13 cellular contexts compared by ENCODE assay signal in genomic region chr2:181072486-181072885, GRCh38.
A peak's percentile ranks its signal among the peaks of the same experiment; 100 is the strongest.
DNase-seq lines count a peak whose midpoint lies in the region; ATAC-seq lines count a peak whose summit lies in the region.
"Had no signal": no experiment of that assay in that cellular context is flagged by ENCODE, and none has a peak within 500 bp of the region (broad histone marks: within the 10 kb centered on the region; RNA-seq: fewer than 3 reads in every experiment).

No MANE protein-coding gene starts in this region.

- H3K36me3 Mint-ChIP-seq in activated T-cell treated with anti-CD3 and anti-CD28 coated beads, Interleukin-2, amount 50 U/mL, for 72 hours (ENCODE audit: insufficient read depth in 2 of 2), result no peaks in the 10 kb centered on the region

- no peaks in the 10 kb centered on the region for H3K9me3 Mint-ChIP-seq in activated T-cell treated with anti-CD3 and anti-CD28 coated beads, Interleukin-2, amount 50 U/mL, for 72 hours
- H3K9me3 Mint-ChIP-seq: activated CD4-positive, alpha-beta T cell treated with anti-CD3 and anti-CD28 coated beads, Interleukin-2, amount 10 ng/mL, durations not matched to agents 7 days and 5 days had no signal

- peak overlapping the region; percentile 35 for H3K27ac Mint-ChIP-seq in activated T-cell treated with anti-CD3 and anti-CD28 coated beads, Interleukin-2, amount 50 U/mL, for 72 hours
- H3K27ac Mint-ChIP-seq: activated CD4-positive, alpha-beta T cell treated with anti-CD3 and anti-CD28 coated beads, Interleukin-2, amount 10 ng/mL, durations not matched to agents 7 days and 5 days had no signal

- H3K4me3 Mint-ChIP-seq in activated T-cell treated with anti-CD3 and anti-CD28 coated beads, Interleukin-2, amount 50 U/mL, for 72 hours, result no peak overlapping the region
- H3K4me3 Mint-ChIP-seq: activated CD4-positive, alpha-beta T cell treated with anti-CD3 and anti-CD28 coated beads, Interleukin-2, amount 10 ng/mL, durations not matched to agents 7 days and 5 days had no signal

- DNase-seq in activated T-cell treated with anti-CD3 and anti-CD28 coated beads, Interleukin-2, amount 50 U/mL, for 72 hours, result no peak
- DNase-seq in activated T-cell treated with anti-CD3 and anti-CD28 coated beads for 4 hours (no peak), NOMO-1 treated with DMSO at 0.1 percent for 48 hours (lab: John Stamatoyannopoulos, UW; ENCODE audit: unreplicated experiment) (peak; percentile 86), fibroblast of gingiva (ENCODE audit: low read depth) (peak; percentile 7), NCI-H2107 (lab: John Stamatoyannopoulos, UW) (no peak)
- DNase-seq: activated CD4-positive, alpha-beta T cell treated with anti-CD3 and anti-CD28 coated beads, Interleukin-2, amount 10 ng/mL, durations not matched to agents 7 days and 5 days; amniotic stem cell; NCI-H1417 treated with DMSO at 0.1 percent for 48 hours had no signal

- ATAC-seq in activated T-cell treated with anti-CD3 and anti-CD28 coated beads, Interleukin-2, amount 50 U/mL, for 72 hours (replicated peaks in 1 of 2), result no peak
- ATAC-seq in GM21528 (IDR thresholded peaks at IDR 0.05; ENCODE audit: low FRiP score, unreplicated experiment), result no peak
- no peak for ATAC-seq in GM18502 (IDR thresholded peaks at IDR 0.05; ENCODE audit: poor library complexity, unreplicated experiment)
- ATAC-seq: gastroesophageal sphincter had no signal

- no peaks in the 10 kb centered on the region for H3K36me3 ChIP-seq in urinary bladder (ENCODE audit: insufficient read depth)
- H3K36me3 ChIP-seq: gastroesophageal sphincter had no signal

- WGBS in urinary bladder, result 50% methylated on average over 3 of the region's 3 CpGs

- no peaks in the 10 kb centered on the region for H3K4me1 Mint-ChIP-seq in activated T-cell treated with anti-CD3 and anti-CD28 coated beads, Interleukin-2, amount 50 U/mL, for 72 hours (ENCODE audit: low read depth)

- H3K27ac ChIP-seq in urinary bladder (ENCODE audit: low read depth), result peak overlapping the region; percentile 38
- H3K27ac ChIP-seq: gastroesophageal sphincter, RWPE1 had no signal

- no peaks in the 10 kb centered on the region for H3K4me1 ChIP-seq in urinary bladder (ENCODE audit: insufficient read depth)
- H3K4me1 ChIP-seq: gastroesophageal sphincter had no signal

- H3K4me3 ChIP-seq in urinary bladder (ENCODE audit: low read depth, low read length), result no peak overlapping the region
- H3K4me3 ChIP-seq: gastroesophageal sphincter had no signal

- no peaks in the 10 kb centered on the region for H3K27me3 Mint-ChIP-seq in activated T-cell treated with anti-CD3 and anti-CD28 coated beads, Interleukin-2, amount 50 U/mL, for 72 hours (ENCODE audit: low read depth)
- H3K27me3 Mint-ChIP-seq: activated CD4-positive, alpha-beta T cell treated with anti-CD3 and anti-CD28 coated beads, Interleukin-2, amount 10 ng/mL, durations not matched to agents 7 days and 5 days had no signal

Comparison
In these comparisons a context has a peak if more than half of its experiments do, and no peak if none do; other contexts are left out.
1. DNase-seq: peak in NOMO-1 treated with DMSO at 0.1 percent for 48 hours (single experiment) and fibroblast of gingiva (single experiment); none in activated T-cell treated with anti-CD3 and anti-CD28 coated beads, Interleukin-2, amount 50 U/mL, for 72 hours (0 of 2), activated T-cell treated with anti-CD3 and anti-CD28 coated beads for 4 hours (single experiment) and NCI-H2107 (single experiment).